18 cellular contexts compared by ENCODE assay signal in the genomic region with DNA sequence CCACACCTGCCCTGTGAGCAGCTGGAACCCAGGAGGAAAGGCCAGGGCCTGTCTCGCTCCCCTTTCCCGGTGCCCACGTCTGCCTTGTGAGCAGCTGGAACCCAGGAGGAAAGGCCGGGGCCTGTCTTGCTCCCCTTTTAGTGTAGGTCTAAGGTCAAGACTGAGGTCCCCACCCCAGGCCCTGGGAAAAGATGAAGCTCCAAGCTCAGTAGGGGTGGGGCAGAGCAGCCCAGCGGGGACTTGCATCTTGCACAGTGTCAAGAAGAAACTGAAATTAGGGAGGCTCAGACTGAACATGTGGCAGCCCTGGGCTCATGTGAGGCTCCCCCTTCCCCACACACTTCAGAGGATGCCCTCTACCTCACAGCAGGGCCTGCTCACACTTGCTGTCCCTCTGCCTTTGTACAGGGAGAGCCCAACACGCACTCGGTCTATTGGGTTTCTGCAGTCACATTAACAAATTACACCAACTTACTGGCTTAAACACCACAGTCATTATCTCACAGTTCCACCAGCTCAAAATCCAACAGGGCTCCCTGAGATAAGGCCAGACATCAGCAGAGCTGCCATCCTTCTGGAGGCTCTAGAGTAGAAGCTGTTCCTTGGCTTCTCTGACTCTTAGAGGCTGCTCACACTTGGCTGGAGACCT. TPM values are rescaled to one million over a fixed set of nuclear protein-coding genes. Genes with fewer than 3 reads are reported as not detected.
DNase-seq lines count a peak whose midpoint lies in the region; ATAC-seq, FAIRE-seq and TF ChIP-seq lines count a peak whose summit lies in the region.
"Had no signal": no experiment of that assay in that cellular context is flagged by ENCODE, and none has a peak within 500 bp of the region (broad histone marks: within the 10 kb centered on the region; RNA-seq: fewer than 3 reads in every experiment).

No MANE protein-coding gene starts in this region.

- ATAC-seq in K562 = peak; percentile 85
- ATAC-seq: Panc1, Right ventricle myocardium inferior had no signal

- H3K4me1 ChIP-seq in K562 (replicated peaks in 1 of 2; ENCODE audit: control insufficient read depth in 2 of 2, insufficient read depth in 2 of 2, low read length in 2 of 2) (peaks cover 28 to 54% of the 10 kb centered on the region in 2 experiments), neural progenitor cell (peaks cover 5% of the 10 kb centered on the region)

- H3K27me3 ChIP-seq in K562 (ENCODE audit: control insufficient read depth in 2 of 2, insufficient read depth in 2 of 2, low read length in 2 of 2) (no peaks in the 10 kb centered on the region), neural progenitor cell (peaks cover 26% of the 10 kb centered on the region)

- no peaks in the 10 kb centered on the region; the same call in 1 of the 2 replicates for H4K20me1 ChIP-seq in K562 (replicated peaks; ENCODE audit: control insufficient read depth, insufficient read depth, low read length)
- H4K20me1 ChIP-seq in neural progenitor cell (ENCODE audit: low read depth) = peaks cover 24% of the 10 kb centered on the region

- POLR2A ChIA-PET in K562 (lab: Yijun Ruan, JAX) = interaction anchor here (1.0 to 1.2 kb wide), 4 partner anchors 19 to 362 kb away, joined by 3 to 6 read pairs (median 4); no protein-coding TSS in a partner anchor

- peak overlapping the region; percentile 15 to 30; a peak in 2 of 4 replicates for H3K9ac ChIP-seq in K562 (ENCODE audit: insufficient read depth in 1 of 2, low read depth in 2 of 2, low read length in 2 of 2)
- no peak overlapping the region for H3K9ac ChIP-seq in neural progenitor cell

- TF ChIP-seq RAD21 in K562 (CRISPR knock-in tag; conservative IDR thresholded peaks at IDR 0.05 in 1 of 2, IDR thresholded peaks at IDR 0.05 in 1 of 2) = no peak

- CTCF ChIA-PET in K562 (lab: Yijun Ruan, JAX; ENCODE audit: low intra/inter-chr PET ratio) = interaction anchor here (1.1 kb wide), 1 partner anchor 362 kb away, joined by 3 read pairs; no protein-coding TSS in a partner anchor

- H3K9me1 ChIP-seq in K562 (ENCODE audit: control insufficient read depth, insufficient read depth, low read length) = peaks cover 9% of the 10 kb centered on the region

- H3K36me3 ChIP-seq in K562 (ENCODE audit: control insufficient read depth, insufficient read depth, low read length) (peaks cover 19% of the 10 kb centered on the region; the same call in 1 of the 3 replicates), neural progenitor cell (no peaks in the 10 kb centered on the region)

- peaks cover 7% of the 10 kb centered on the region for H3F3A ChIP-seq in neural progenitor cell (ENCODE audit: low read depth)

- TF ChIP-seq EP300 in K562 (IDR thresholded peaks at IDR 0.05; ENCODE audit: low read length) = peak; percentile 86

- intact Hi-C loops in K562 (cut with micrococcal nuclease) = loop anchor here (10.0 kb wide), 1 partner anchor 131 kb away; no protein-coding TSS in a partner anchor

- BruUV-seq in K562 (replicated peaks; lab: Mats Ljungman, UMichigan) = no TSS peak

- TF ChIP-seq POLR2A in GM12891 (IDR thresholded peaks at IDR 0.05; ENCODE audit: low read depth, low read length) (no peak), K562 (conservative IDR thresholded peaks at IDR 0.05) (no peak)

- WGBS in K562 (ENCODE audit: insufficient coverage, low coverage, missing lambda C conversion rate) = 0% methylated on average over 2 of the region's 7 CpGs

- H3K36me3 Mint-ChIP-seq in neural progenitor cell = peaks cover 8% of the 10 kb centered on the region

- DNase-seq in GM12891 (ENCODE audit: insufficient read length, low spot score) = no peak
- DNase-seq in OCI-M1 (lab: John Stamatoyannopoulos, UW) = peak; percentile 97
- DNase-seq in K562 (ENCODE audit: extremely low read depth in 1 of 4, low spot score in 3 of 4) = peak; percentile 60 to 88 (median 76)
- DNase-seq in neural progenitor cell (ENCODE audit: low spot score) = no peak
- no peak for DNase-seq in iPS-NIHi7 (ENCODE audit: extremely low spot score)
- no peak for DNase-seq in urothelium cell line (ENCODE audit: low spot score)
- no peak for DNase-seq in foreskin melanocyte
- DNase-seq: CD4-positive, alpha-beta T cell; KG1; NCI-H1048; NCI-H2107; NCI-H345; NCI-H748 treated with DMSO at 0.1 percent for 48 hours had no signal

- H3K4me1 Mint-ChIP-seq in neural progenitor cell = peaks cover 11% of the 10 kb centered on the region
- H3K4me1 Mint-ChIP-seq: B cell had no signal

- no peak overlapping the region for H3K4me3 ChIP-seq in K562
- H3K4me3 ChIP-seq in neural progenitor cell = no peak overlapping the region
- H3K4me3 ChIP-seq: SK-N-MC had no signal

- H3K4me2 ChIP-seq in K562 (ENCODE audit: insufficient read depth, low read length) (peak overlapping the region; percentile 64), neural progenitor cell (no peak overlapping the region)

- H2AFZ ChIP-seq in K562 (ENCODE audit: low read depth, low read length) = no peak overlapping the region
- H2AFZ ChIP-seq in neural progenitor cell (replicated peaks) = no peak overlapping the region

- peaks cover 22% of the 10 kb centered on the region for H3K27me3 Mint-ChIP-seq in neural progenitor cell (ENCODE audit: insufficient read depth, low read depth)
- H3K27me3 Mint-ChIP-seq: B cell; CD4-positive, alpha-beta T cell had no signal

- TF ChIP-seq CTCF in K562 (IDR thresholded peaks at IDR 0.05 in 2 of 3, conservative IDR thresholded peaks at IDR 0.05 in 1 of 3; ENCODE audit: insufficient read depth in 2 of 3, low read depth in 1 of 3, low read length in 3 of 3) = no peak
- TF ChIP-seq CTCF in neural progenitor cell (IDR thresholded peaks at IDR 0.05) = no peak

- H3K27ac ChIP-seq in K562 (ENCODE audit: extremely low read depth, low read depth, low read length) (peak overlapping the region; percentile 71), neural progenitor cell (no peak overlapping the region)
- H3K27ac ChIP-seq: SK-N-MC had no signal

- FAIRE-seq in GM12891 (lab: Jason Lieb, UNC) (peak; percentile 48), K562 (lab: Jason Lieb, UNC) (peak; percentile 99), urothelium cell line (lab: Jason Lieb, UNC) (no peak)
- FAIRE-seq: D721Med had no signal

- H3K9me3 ChIP-seq in K562 (replicated peaks; ENCODE audit: control insufficient read depth, insufficient read depth, low read depth, low read length) (no peaks in the 10 kb centered on the region; the same call in 1 of the 2 replicates), neural progenitor cell (ENCODE audit: low read depth) (no peaks in the 10 kb centered on the region)

- peaks cover 2% of the 10 kb centered on the region for H3K9me3 Mint-ChIP-seq in neural progenitor cell
- H3K9me3 Mint-ChIP-seq: CD4-positive, alpha-beta T cell had no signal

- peak overlapping the region; percentile 42 for H3K27ac Mint-ChIP-seq in neural progenitor cell
- H3K27ac Mint-ChIP-seq: B cell; CD4-positive, alpha-beta T cell had no signal

- in situ Hi-C loops in K562 (cut with MboI) = no loop called here

- H3K79me2 ChIP-seq in K562 (ENCODE audit: control insufficient read depth, insufficient read depth, low read length) (no peaks in the 10 kb centered on the region), neural progenitor cell (ENCODE audit: low read depth) (no peaks in the 10 kb centered on the region)

- peak overlapping the region; percentile 64 for H3K4me3 Mint-ChIP-seq in neural progenitor cell
- H3K4me3 Mint-ChIP-seq: B cell; CD4-positive, alpha-beta T cell had no signal

TF ChIP-seq in GM12891, 5 proteins besides CTCF, POLR2A, EP300 and RAD21 (continues in another document):
- no peak for TF ChIP-seq SPI1 (IDR thresholded peaks at IDR 0.05; ENCODE audit: low read depth, low read length)

RNA-seq across cellular contexts. Expression of a gene that starts 12.4 kb away (rescaled TPM):
- 16.4 TPM for polyA plus RNA-seq in GM12891 (2012; ENCODE audit: low read depth, missing spikeins)
- 27.0 and 79.5 TPM in 2 replicates for total RNA-seq in K562 (2011; cell fraction: chromatin; rRNA removed; ENCODE audit: low replicate concordance)
- 44.1 and 46.7 TPM in 2 replicates for total RNA-seq in K562 (2011; cell fraction: nucleolus; rRNA removed)
- total RNA-seq in K562 (2011; cell fraction: nucleoplasm; rRNA removed) = 37.4 and 38.1 TPM in 2 replicates
- 10.9 and 11.7 TPM in 2 replicates for total RNA-seq in K562 (2014; rRNA removed)
- total RNA-seq in K562 (2014; rRNA removed; fragmentation: Illumina TruSeq; extraction: Trizol) = 5.4 and 6.4 TPM in 2 replicates
- 6.9 and 8.4 TPM in 2 replicates for total RNA-seq in K562 (2015; rRNA removed; fragmentation: Illumina TruSeq; extraction: Trizol)
- total RNA-seq in K562 (2021) = 16.9 and 18.7 TPM in 2 replicates
- polyA plus RNA-seq in K562 (2011; rRNA removed) = 13.7 and 21.8 TPM in 2 replicates
- 25.2 and 35.8 TPM in 2 replicates for polyA plus RNA-seq in K562 (2011; cell fraction: cytosol; rRNA removed)
- polyA plus RNA-seq in K562 (2011; cell fraction: nucleus; rRNA removed) = 60.9 and 95.5 TPM in 2 replicates
- 12.9 and 23.2 TPM in 2 replicates for polyA plus RNA-seq in K562 (2012)
- 13.3 and 14.2 TPM in 2 replicates for polyA plus RNA-seq in K562 (2014; fragmentation: Illumina TruSeq; extraction: Trizol)
- polyA plus RNA-seq in K562 (2014; fragmentation: Nextera tagmentation; extraction: Ambion mirVana) = 1 to 10 TPM; 1.2 to 2.1 TPM
- polyA plus RNA-seq in K562 (2014; rRNA removed) = 13.3 and 16.1 TPM in 2 replicates
- 15.2 and 18.3 TPM in 2 replicates for polyA minus RNA-seq in K562 (2011; rRNA and poly(A)+ RNA removed)
- 12.1 and 13.3 TPM in 2 replicates for polyA minus RNA-seq in K562 (2011; cell fraction: cytosol; rRNA and poly(A)+ RNA removed)
- 20.1 and 24.3 TPM in 2 replicates for polyA minus RNA-seq in K562 (2011; cell fraction: nucleus; rRNA and poly(A)+ RNA removed)
- 22.8 and 29.7 TPM in 2 replicates for total RNA-seq in neural progenitor cell (ENCODE audit: low replicate concordance)

RNA-seq across cellular contexts. Expression of a gene that starts 12.4 kb away (rescaled TPM):
- polyA plus RNA-seq in GM12891 (2012; ENCODE audit: low read depth, missing spikeins) = 34.5 TPM
- 4.7 and 9.8 TPM in 2 replicates for total RNA-seq in K562 (2011; cell fraction: chromatin; rRNA removed; ENCODE audit: low replicate concordance)
- total RNA-seq in K562 (2011; cell fraction: nucleolus; rRNA removed) = 4.9 and 6.3 TPM in 2 replicates
- 7.3 and 8.6 TPM in 2 replicates for total RNA-seq in K562 (2011; cell fraction: nucleoplasm; rRNA removed)
- total RNA-seq in K562 (2014; rRNA removed) (17.2 and 19.6 TPM in 2 replicates), K562 (2014; rRNA removed; fragmentation: Illumina TruSeq; extraction: Trizol) (15.0 and 15.7 TPM in 2 replicates), K562 (2015; rRNA removed; fragmentation: Illumina TruSeq; extraction: Trizol) (15.5 and 19.4 TPM in 2 replicates), K562 (2021) (10.0 and 12.1 TPM in 2 replicates), neural progenitor cell (ENCODE audit: low replicate concordance) (49.7 and 71.1 TPM in 2 replicates)
- polyA plus RNA-seq in K562 (2011; rRNA removed) (35.1 and 44.5 TPM in 2 replicates), K562 (2014; fragmentation: Illumina TruSeq; extraction: Trizol) (18.8 and 20.0 TPM in 2 replicates), K562 (2014; fragmentation: Nextera tagmentation; extraction: Ambion mirVana) (10 to 100 TPM; 37.6 to 45.2 TPM), K562 (2014; rRNA removed) (20.3 and 25.2 TPM in 2 replicates)
- polyA plus RNA-seq in K562 (2011; cell fraction: cytosol; rRNA removed) = 30.7 and 37.5 TPM in 2 replicates
- polyA plus RNA-seq in K562 (2011; cell fraction: nucleus; rRNA removed) = 21.2 and 22.3 TPM in 2 replicates
- polyA plus RNA-seq in K562 (2012) = 13.9 and 26.4 TPM in 2 replicates
- polyA minus RNA-seq in K562 (2011; rRNA and poly(A)+ RNA removed) = 19.8 and 20.4 TPM in 2 replicates
- 1.6 and 6.1 TPM in 2 replicates for polyA minus RNA-seq in K562 (2011; cell fraction: cytosol; rRNA and poly(A)+ RNA removed)
- 5.5 and 5.8 TPM in 2 replicates for polyA minus RNA-seq in K562 (2011; cell fraction: nucleus; rRNA and poly(A)+ RNA removed)

Comparison
In these comparisons a context has a peak if more than half of its experiments do, and no peak if none do; other contexts are left out.
1. DNase-seq: peak in OCI-M1 (single experiment) and K562 (4 of 4); none in GM12891 (single experiment), neural progenitor cell (single experiment), iPS-NIHi7 (single experiment), urothelium cell line (single experiment) and foreskin melanocyte (single experiment).